ENCODE assay signal across 22 cellular contexts in genomic region chr10:60405172-60405571, GRCh38. TPM values are rescaled to one million over a fixed set of nuclear protein-coding genes. Genes with fewer than 3 reads are reported as not detected.
DNase-seq lines count a peak whose midpoint lies in the region; ATAC-seq, FAIRE-seq and TF ChIP-seq lines count a peak whose summit lies in the region.
"Had no signal": no experiment of that assay in that cellular context is flagged by ENCODE, and none has a peak within 500 bp of the region (broad histone marks: within the 10 kb centered on the region; RNA-seq: fewer than 3 reads in every experiment).

No MANE protein-coding gene starts in this region.

- ATAC-seq in activated CD4-positive, alpha-beta T cell treated with anti-CD3 and anti-CD28 coated beads for 36 hours, result peak; percentile 66
- peak; percentile 34; the same call in 1 of the 3 replicates for ATAC-seq in GM12878
- ATAC-seq in stimulated activated effector memory CD8-positive, alpha-beta T cell treated with anti-CD3 and anti-CD28 coated beads, Interleukin-12 subunit alpha, Interleukin-12 subunit beta, amount 100 ng/mL, for 72 hours, result peak; percentile 51
- ATAC-seq: A549; CD8-positive, alpha-beta T cell had no signal

- no peak for TF ChIP-seq POLR2A in GM12878 (IDR thresholded peaks at IDR 0.05; ENCODE audit: low read depth, low read length)

- no peak overlapping the region for H2AFZ ChIP-seq in GM12878 (ENCODE audit: control insufficient read depth, low read depth, low read length)

- TF ChIP-seq EP300 in GM12878 (IDR thresholded peaks at IDR 0.05; ENCODE audit: borderline replicate concordance in 1 of 2, control insufficient read depth in 1 of 2, low read depth in 2 of 2, low read length in 2 of 2), result no peak

- H3K4me1 ChIP-seq in GM12878 (ENCODE audit: control insufficient read depth, insufficient read depth, low read length), result no peaks in the 10 kb centered on the region
- H3K4me1 ChIP-seq: A549; BLaER1 treated with 17β-estradiol and CSF1 and Interleukin-3, amounts not matched to agents 10 nM and 100 nM; Caco-2 had no signal

- H3K4me3 Mint-ChIP-seq in activated CD4-positive, alpha-beta T cell treated with anti-CD3 and anti-CD28 coated beads for 36 hours, result no peak overlapping the region
- no peak overlapping the region for H3K4me3 Mint-ChIP-seq in stimulated activated effector memory CD8-positive, alpha-beta T cell treated with anti-CD3 and anti-CD28 coated beads, Interleukin-12 subunit alpha, Interleukin-12 subunit beta, amount 100 ng/mL, for 72 hours
- H3K4me3 Mint-ChIP-seq: B cell; CD4-positive, alpha-beta T cell; CD8-positive, alpha-beta T cell had no signal

- CTCF ChIA-PET in activated CD4-positive, alpha-beta T cell treated with anti-CD3 and anti-CD28 coated beads for 36 hours (lab: Charles Lee), result no interaction called here
- CTCF ChIA-PET in GM12878 (lab: Yijun Ruan, JAX), result interaction anchor here (0.9 kb wide), 1 partner anchor 23 kb away, joined by 3 read pairs; no protein-coding TSS in a partner anchor

- no peaks in the 10 kb centered on the region for H3K27me3 Mint-ChIP-seq in activated CD4-positive, alpha-beta T cell treated with anti-CD3 and anti-CD28 coated beads for 36 hours
- H3K27me3 Mint-ChIP-seq: B cell; CD4-positive, alpha-beta T cell had no signal

- no peaks in the 10 kb centered on the region for H3K79me2 ChIP-seq in GM12878 (ENCODE audit: control insufficient read depth, insufficient read depth, low read length)

- SMC1A ChIA-PET in GM12878 (lab: Charles Lee; ENCODE audit: uncharacterized antibody, unreplicated experiment), result interaction anchor here (1.0 kb wide), 1 partner anchor 15 kb away, joined by 3 read pairs; no protein-coding TSS in a partner anchor

- in situ Hi-C loops in GM12878 (cut with MboI), result no loop called here

- peaks cover 4% of the 10 kb centered on the region for H3K9me3 Mint-ChIP-seq in activated CD4-positive, alpha-beta T cell treated with anti-CD3 and anti-CD28 coated beads for 36 hours (ENCODE audit: low read depth)
- no peaks in the 10 kb centered on the region for H3K9me3 Mint-ChIP-seq in stimulated activated effector memory CD8-positive, alpha-beta T cell treated with anti-CD3 and anti-CD28 coated beads, Interleukin-12 subunit alpha, Interleukin-12 subunit beta, amount 100 ng/mL, for 72 hours

- H3K9ac ChIP-seq in GM12878 (ENCODE audit: control insufficient read depth, insufficient read depth, low read length), result no peak overlapping the region
- H3K9ac ChIP-seq: BLaER1 treated with 17β-estradiol and CSF1 and Interleukin-3, amounts not matched to agents 10 nM and 100 nM had no signal

- peaks cover 2% of the 10 kb centered on the region for H3K4me1 Mint-ChIP-seq in activated CD4-positive, alpha-beta T cell treated with anti-CD3 and anti-CD28 coated beads for 36 hours
- H3K4me1 Mint-ChIP-seq in stimulated activated effector memory CD8-positive, alpha-beta T cell treated with anti-CD3 and anti-CD28 coated beads, Interleukin-12 subunit alpha, Interleukin-12 subunit beta, amount 100 ng/mL, for 72 hours, result no peaks in the 10 kb centered on the region
- H3K4me1 Mint-ChIP-seq: B cell had no signal

- H3K36me3 ChIP-seq in GM12878 (ENCODE audit: control insufficient read depth in 2 of 2, insufficient read depth in 2 of 2, low read length in 1 of 2), result no peaks in the 10 kb centered on the region
- H3K36me3 ChIP-seq: BLaER1 treated with 17β-estradiol and CSF1 and Interleukin-3, amounts not matched to agents 10 nM and 100 nM had no signal

- no peak overlapping the region for H3K4me2 ChIP-seq in GM12878 (ENCODE audit: control insufficient read depth, insufficient read depth)
- H3K4me2 ChIP-seq: A549; BLaER1 treated with 17β-estradiol and CSF1 and Interleukin-3, amounts not matched to agents 10 nM and 100 nM had no signal

- H3K27me3 ChIP-seq in GM12878 (replicated peaks in 1 of 2; ENCODE audit: control insufficient read depth in 2 of 2, insufficient read depth in 2 of 2, low read length in 1 of 2), result no peaks in the 10 kb centered on the region
- H3K27me3 ChIP-seq: BLaER1 treated with 17β-estradiol and CSF1 and Interleukin-3, amounts not matched to agents 10 nM and 100 nM had no signal

- POLR2A ChIA-PET in activated CD4-positive, alpha-beta T cell treated with anti-CD3 and anti-CD28 coated beads for 36 hours (lab: Charles Lee), result no interaction called here
- POLR2A ChIA-PET in GM12878 (lab: Charles Lee), result no interaction called here

- no peak for FAIRE-seq in GM12878 (lab: Jason Lieb, UNC)
- FAIRE-seq: A549, D721Med, G401.6, GM12892, GM18507 had no signal

- intact Hi-C loops in activated CD4-positive, alpha-beta T cell treated with anti-CD3 and anti-CD28 coated beads for 36 hours (cut with DNase I, micrococcal nuclease), result no loop called here
- intact Hi-C loops in GM12878 (cut with micrococcal nuclease; ENCODE audit: unreplicated experiment), result loop anchor here (5.0 kb wide), 1 partner anchor 53 kb away; no protein-coding TSS in a partner anchor

- TF ChIP-seq CTCF in GM12878 (IDR thresholded peaks at IDR 0.05 in 2 of 3, conservative IDR thresholded peaks at IDR 0.05 in 1 of 3; ENCODE audit: control insufficient read depth in 2 of 3, extremely low read depth in 1 of 3, insufficient read depth in 1 of 3, low read depth in 3 of 3, low read length in 3 of 3), result no peak

- no peak for TF ChIP-seq RAD21 in GM12878 (IDR thresholded peaks at IDR 0.05; ENCODE audit: insufficient read depth, low read depth, low read length)

- H3K9me3 ChIP-seq in GM12878 (replicated peaks; ENCODE audit: control insufficient read depth, insufficient read depth, low read length), result no peaks in the 10 kb centered on the region
- H3K9me3 ChIP-seq: A549, Caco-2 had no signal

- BruUV-seq in GM12878 (replicated peaks; lab: Mats Ljungman, UMichigan), result no TSS peak

- DNase-seq in activated CD4-positive, alpha-beta T cell treated with anti-CD3 and anti-CD28 coated beads for 36 hours, result no peak
- no peak for DNase-seq in activated CD4-positive, alpha-beta T cell treated with anti-CD3 and anti-CD28 coated beads, Interleukin-2, amount 50 U/mL, for 1 hour
- DNase-seq in GM12878 (ENCODE audit: low read depth, low spot score) (no peak), T-helper 1 cell (no peak), midbrain (lab: John Stamatoyannopoulos, UW) (no peak)
- DNase-seq in stimulated activated effector memory CD8-positive, alpha-beta T cell treated with anti-CD3 and anti-CD28 coated beads, Interleukin-12 subunit alpha, Interleukin-12 subunit beta, amount 100 ng/mL, for 72 hours (ENCODE audit: low spot score in 2 of 2), result no peak
- DNase-seq: AML-193; Caco-2; Calu3; CD4-positive, alpha-beta T cell; CD8-positive, alpha-beta T cell; DMS79 treated with DMSO at 0.1 percent for 48 hours; GF-D8 had no signal

- H3K4me3 ChIP-seq in GM12878, result no peak overlapping the region
- H3K4me3 ChIP-seq: A549; BLaER1 treated with 17β-estradiol and CSF1 and Interleukin-3, amounts not matched to agents 10 nM and 100 nM had no signal

- peaks cover 3% of the 10 kb centered on the region for H3K36me3 Mint-ChIP-seq in activated CD4-positive, alpha-beta T cell treated with anti-CD3 and anti-CD28 coated beads for 36 hours (ENCODE audit: low read depth)
- H3K36me3 Mint-ChIP-seq in stimulated activated effector memory CD8-positive, alpha-beta T cell treated with anti-CD3 and anti-CD28 coated beads, Interleukin-12 subunit alpha, Interleukin-12 subunit beta, amount 100 ng/mL, for 72 hours, result no peaks in the 10 kb centered on the region
- H3K36me3 Mint-ChIP-seq: CD8-positive, alpha-beta T cell had no signal

- RAD21 ChIA-PET in GM12878 (lab: Charles Lee; ENCODE audit: unreplicated experiment), result no interaction called here

- H3K27ac ChIP-seq in GM12878 (ENCODE audit: control insufficient read depth, insufficient read depth), result no peak overlapping the region
- H3K27ac ChIP-seq: 22Rv1; A549; BLaER1 treated with 17β-estradiol and CSF1 and Interleukin-3, amounts not matched to agents 10 nM and 100 nM; C4-2B had no signal

- H4K20me1 ChIP-seq in GM12878 (ENCODE audit: control insufficient read depth, insufficient read depth), result no peaks in the 10 kb centered on the region
- H4K20me1 ChIP-seq: BLaER1 treated with 17β-estradiol and CSF1 and Interleukin-3, amounts not matched to agents 10 nM and 100 nM had no signal

- no peak overlapping the region for H3K27ac Mint-ChIP-seq in activated CD4-positive, alpha-beta T cell treated with anti-CD3 and anti-CD28 coated beads for 36 hours
- no peak overlapping the region for H3K27ac Mint-ChIP-seq in stimulated activated effector memory CD8-positive, alpha-beta T cell treated with anti-CD3 and anti-CD28 coated beads, Interleukin-12 subunit alpha, Interleukin-12 subunit beta, amount 100 ng/mL, for 72 hours
- H3K27ac Mint-ChIP-seq: B cell; CD4-positive, alpha-beta T cell; CD8-positive, alpha-beta T cell had no signal

TF ChIP-seq in GM12878, 131 proteins besides CTCF, POLR2A, EP300 and RAD21:
- no peak for TF ChIP-seq TCF7 (IDR thresholded peaks at IDR 0.05; ENCODE audit: borderline replicate concordance)
- no peak for TF ChIP-seq TCF12 (IDR thresholded peaks at IDR 0.05; ENCODE audit: low read depth, low read length)
- TF ChIP-seq ZNF24 (IDR thresholded peaks at IDR 0.05), result no peak

RNA-seq across cellular contexts. Expression of gene ANK3, which starts 15.5 kb away (rescaled TPM):
- 10 to 100 TPM; 24.0 to 25.2 TPM for total RNA-seq in activated CD4-positive, alpha-beta T cell treated with anti-CD3 and anti-CD28 coated beads for 36 hours
- total RNA-seq in GM12878 (2013; cell fraction: nucleolus; rRNA removed), result 1.7 and 2.1 TPM in 2 replicates
- total RNA-seq in GM12878 (2014; rRNA removed) (0.11 TPM in 1 of 2 replicates, not detected in the other), GM12878 (2014; rRNA removed; fragmentation: Illumina TruSeq; extraction: Trizol) (0.22 and 0.51 TPM in 2 replicates), GM12878 (2021) (0.58 and 0.82 TPM in 2 replicates)
- polyA plus RNA-seq in GM12878 (2011; ENCODE audit: low read depth), result 0.10 TPM
- polyA plus RNA-seq in GM12878 (2011; rRNA removed) (0.19 and 0.58 TPM in 2 replicates), GM12878 (2014; fragmentation: Illumina TruSeq; extraction: Trizol) (0.14 and 0.24 TPM in 2 replicates), GM12878 (2014; fragmentation: Nextera tagmentation; extraction: Ambion mirVana) (under 1 TPM; 0.06 to 0.07 TPM), GM12878 (2014; rRNA removed) (0.10 TPM in 1 of 2 replicates, not detected in the other), GM12878 (2016; fragmentation: Nextera tagmentation; extraction: Ambion mirVana) (under 1 TPM in 1 of 2 experiments, not detected in 1; 0.20 TPM)
- polyA plus RNA-seq in GM12878 (2011; cell fraction: cytosol; rRNA removed), result 0.05 and 0.12 TPM in 2 replicates
- polyA plus RNA-seq in GM12878 (2011; cell fraction: nucleus; rRNA removed), result 0.25 and 0.28 TPM in 2 replicates
- 0.13 and 0.15 TPM in 2 replicates for polyA plus RNA-seq in GM12878 (2012)
- polyA minus RNA-seq in GM12878 (2011; rRNA and poly(A)+ RNA removed), result 0.29 and 0.46 TPM in 2 replicates
- not detected in 2 replicates for polyA minus RNA-seq in GM12878 (2011; cell fraction: cytosol; rRNA and poly(A)+ RNA removed)
- polyA minus RNA-seq in GM12878 (2011; cell fraction: nucleus; rRNA and poly(A)+ RNA removed), result 0.48 and 0.96 TPM in 2 replicates

Comparison
In these comparisons a context has a peak if more than half of its experiments do, and no peak if none do; other contexts are left out.
1. RNA of gene ANK3, which starts 15.5 kb away (total RNA-seq): 24.0 to 25.2 TPM in activated CD4-positive, alpha-beta T cell treated with anti-CD3 and anti-CD28 coated beads for 36 hours; 0.11 to 2.1 TPM in GM12878; every median in the first group is over 4 times any median in the second.
2. Peak in every context shown above with its lines, with median percentiles within 50 percentile points of each other: ATAC-seq.